ENCODE assay signal across 7 cellular contexts in the genomic region with DNA sequence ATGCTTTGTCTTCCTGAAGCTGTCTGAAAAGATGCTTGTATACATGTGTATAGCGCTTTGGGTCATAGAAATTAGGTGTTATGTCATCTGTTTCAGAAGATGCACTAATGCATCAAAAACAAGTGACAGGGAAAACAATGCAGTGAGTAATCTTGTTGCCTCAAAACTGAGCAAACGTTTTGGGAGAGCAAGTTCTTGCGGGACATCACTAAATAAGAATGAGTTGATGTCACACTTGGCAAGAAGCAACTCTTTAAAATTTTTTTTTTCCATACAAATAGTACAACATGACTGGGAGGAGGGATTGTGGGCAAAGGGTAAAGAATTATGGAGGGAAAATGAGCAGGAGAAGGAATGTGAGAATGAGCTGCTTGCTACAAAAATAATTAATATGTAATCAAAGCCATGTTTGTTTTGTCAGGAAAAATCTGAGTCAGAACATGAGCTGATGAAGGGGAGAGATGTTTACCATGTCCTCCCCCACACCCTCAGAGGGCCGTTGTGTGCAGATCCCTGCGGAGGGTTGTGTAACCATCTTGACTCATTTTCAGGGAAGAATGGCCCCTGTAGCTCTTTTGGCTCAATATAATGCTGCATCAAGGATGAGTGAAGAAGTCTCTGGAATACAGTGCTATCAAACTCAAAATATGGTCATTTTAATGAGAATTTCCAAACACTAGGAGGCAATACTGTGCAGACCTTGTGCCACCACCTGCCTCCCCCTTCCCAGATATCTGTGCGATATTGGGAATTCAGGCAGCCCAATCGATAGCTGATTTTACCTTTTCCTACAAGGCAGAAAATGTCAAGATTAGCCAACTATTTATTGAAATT. TPM values are rescaled to one million over a fixed set of nuclear protein-coding genes. Genes with fewer than 3 reads are reported as not detected.
DNase-seq lines count a peak whose midpoint lies in the region; FAIRE-seq and TF ChIP-seq lines count a peak whose summit lies in the region.

No MANE protein-coding gene starts in this region.

- FAIRE-seq in HTR-8/SVneo (lab: Jason Lieb, UNC) (no peak), keratinocyte (lab: Jason Lieb, UNC) (peak; percentile 83)

- peak; percentile 53 for DNase-seq in HTR-8/SVneo (ENCODE audit: insufficient read length, low spot score)
- peak in 5 of 7 donors; percentile 35 to 77 (median 70) for DNase-seq in adrenal gland
- peak; percentile 33 for DNase-seq in keratinocyte (ENCODE audit: low read depth, low spot score)
- no peak for DNase-seq in thyroid gland
- no peak for DNase-seq in NCI-H2227 (lab: John Stamatoyannopoulos, UW; ENCODE audit: unreplicated experiment)
- DNase-seq in NCI-H1092 treated with DMSO at 0.1 percent for 48 hours (lab: John Stamatoyannopoulos, UW): no peak
- DNase-seq in stimulated activated naive CD4-positive, alpha-beta T cell treated with Interleukin-2 at 50 U/mL for 16 hours (lab: John Stamatoyannopoulos, UW): no peak

- no peaks in the 10 kb centered on the region for H3K36me3 ChIP-seq in adrenal gland (replicated peaks in 1 of 2)
- no peaks in the 10 kb centered on the region for H3K36me3 ChIP-seq in keratinocyte (ENCODE audit: control insufficient read depth in 2 of 2, extremely low read depth in 1 of 2, insufficient read depth in 2 of 2, low read length in 2 of 2)
- H3K36me3 ChIP-seq in thyroid gland: no peaks in the 10 kb centered on the region

- peak overlapping the region; percentile 36 for H3K4me2 ChIP-seq in keratinocyte (ENCODE audit: control insufficient read depth, extremely low read depth, insufficient read depth, low read depth, low read length)

- TF ChIP-seq POLR2A in adrenal gland (IDR thresholded peaks at IDR 0.05): no peak
- no peak for TF ChIP-seq POLR2A in thyroid gland (IDR thresholded peaks at IDR 0.05)

- H3K9me3 ChIP-seq in adrenal gland (replicated peaks in 1 of 3) (no peaks in the 10 kb centered on the region), keratinocyte (ENCODE audit: control insufficient read depth, low read depth, low read length) (no peaks in the 10 kb centered on the region), thyroid gland (no peaks in the 10 kb centered on the region)

- WGBS in adrenal gland, 4 donors: 52 to 61% (median 61%) methylated on average over 7 of the region's 7 CpGs
- WGBS in thyroid gland, 2 donors: 63 to 76% methylated on average over 7 of the region's 7 CpGs

- H3K4me3 ChIP-seq in adrenal gland: no peak overlapping the region
- H3K4me3 ChIP-seq in keratinocyte (ENCODE audit: control insufficient read depth in 2 of 3, extremely low read depth in 1 of 3, insufficient read depth in 2 of 3, low read depth in 1 of 3, low read length in 3 of 3): no peak overlapping the region
- no peak overlapping the region for H3K4me3 ChIP-seq in thyroid gland (replicated peaks in 1 of 3)

- H4K20me1 ChIP-seq in keratinocyte (ENCODE audit: control insufficient read depth, extremely low read depth, insufficient read depth, low read length): no peaks in the 10 kb centered on the region

- no peak overlapping the region for H3K9ac ChIP-seq in keratinocyte (ENCODE audit: control insufficient read depth, extremely low read depth, insufficient read depth, low read length)

- H3K27ac ChIP-seq in adrenal gland (peak overlapping the region in 3 of 5 donors; percentile 22 to 79 (median 68)), keratinocyte (ENCODE audit: control insufficient read depth, insufficient read depth, low read length) (peak overlapping the region; percentile 24), thyroid gland (peak overlapping the region in 2 of 3 donors; percentile 37 to 45)

- no peaks in the 10 kb centered on the region for H3K27me3 ChIP-seq in adrenal gland
- H3K27me3 ChIP-seq in keratinocyte (ENCODE audit: control insufficient read depth, extremely low read depth, insufficient read depth, low read length): no peaks in the 10 kb centered on the region
- H3K27me3 ChIP-seq in thyroid gland: no peaks in the 10 kb centered on the region

- H3K9me1 ChIP-seq in keratinocyte (ENCODE audit: control insufficient read depth, extremely low read depth, insufficient read depth, low read length): no peaks in the 10 kb centered on the region

- peaks cover 12 to 27% of the 10 kb centered on the region in 2 donors for H3K4me1 ChIP-seq in adrenal gland (replicated peaks in 1 of 2)
- H3K4me1 ChIP-seq in keratinocyte (ENCODE audit: control insufficient read depth, extremely low read depth, insufficient read depth, low read length): peaks cover 10% of the 10 kb centered on the region
- peaks cover 5 to 7% of the 10 kb centered on the region in 2 donors for H3K4me1 ChIP-seq in thyroid gland

- TF ChIP-seq CTCF in adrenal gland (IDR thresholded peaks at IDR 0.05) (peak in 2 of 6 experiments; percentile 13 to 26), keratinocyte (optimal IDR thresholded peaks at IDR 0.05 in 1 of 3, IDR thresholded peaks at IDR 0.05 in 1 of 3, conservative IDR thresholded peaks at IDR 0.05 in 1 of 3; ENCODE audit: extremely low read depth in 1 of 3, insufficient read depth in 2 of 3, low read length in 3 of 3) (peak in 1 of 3 experiments; percentile 12), thyroid gland (IDR thresholded peaks at IDR 0.05) (peak in 1 of 6 experiments; percentile 10)

- H3K79me2 ChIP-seq in keratinocyte (ENCODE audit: control insufficient read depth, insufficient read depth, low read length): no peaks in the 10 kb centered on the region

- H2AFZ ChIP-seq in keratinocyte (ENCODE audit: control insufficient read depth, low read length): no peak overlapping the region

- dilution Hi-C loops in keratinocyte (cut with MboI; ENCODE audit: extremely low pct_ligation_motif_present, low sequenced_read_pairs): no loop called here

- intact Hi-C loops in adrenal gland (cut with DNase I): no loop called here
- intact Hi-C loops in thyroid gland (cut with DNase I): no loop called here

RNA-seq across cellular contexts. Expression of a gene that starts 41.4 kb away (rescaled TPM):
- total RNA-seq in adrenal gland (10 to 100 TPM in 6 of 8 donors, 1 to 10 TPM in 2; 8.5 to 30.1 (median 15.1) TPM), thyroid gland (10 to 100 TPM; 10.3 to 23.7 (median 19.6) TPM)
- polyA plus RNA-seq in adrenal gland (1 to 10 TPM; 3.6 to 8.5 (median 5.5) TPM), keratinocyte (5.4 to 14.1 TPM (median 5.6 TPM) in 3 replicates)
- 15.7 TPM for polyA plus RNA-seq in keratinocyte (2011; ENCODE audit: low read depth)
- polyA plus RNA-seq in keratinocyte (2011; cell fraction: cytosol; rRNA removed): 11.5 and 13.5 TPM in 2 replicates
- 9.4 and 10.6 TPM in 2 replicates for polyA plus RNA-seq in keratinocyte (2011; cell fraction: nucleus; rRNA removed)
- 7.0 and 8.8 TPM in 2 replicates for polyA plus RNA-seq in keratinocyte (2012; ENCODE audit: low replicate concordance)
- 9.5 to 14.6 TPM (median 11.3 TPM) in 3 replicates for polyA minus RNA-seq in keratinocyte
- 10.4 TPM for polyA minus RNA-seq in keratinocyte (2011; cell fraction: cytosol; rRNA and poly(A)+ RNA removed)
- 9.5 and 18.8 TPM in 2 replicates for polyA minus RNA-seq in keratinocyte (2011; cell fraction: nucleus; rRNA and poly(A)+ RNA removed)

RNA-seq across cellular contexts. Expression of a gene that starts 48.2 kb away (rescaled TPM):
- total RNA-seq in adrenal gland (10 to 100 TPM in 7 of 8 donors, 1 to 10 TPM in 1; 6.3 to 25.3 (median 17.4) TPM), thyroid gland (10 to 100 TPM; 15.3 to 59.0 (median 37.5) TPM)
- polyA plus RNA-seq in adrenal gland (10 to 100 TPM in 1 of 3 donors, 1 to 10 TPM in 2; 3.9 to 24.3 (median 8.1) TPM), keratinocyte (0.91 to 1.6 TPM (median 1.1 TPM) in 3 replicates)
- 4.4 TPM for polyA plus RNA-seq in keratinocyte (2011; ENCODE audit: low read depth)
- 0.73 and 1.2 TPM in 2 replicates for polyA plus RNA-seq in keratinocyte (2011; cell fraction: cytosol; rRNA removed)
- 1.8 and 2.7 TPM in 2 replicates for polyA plus RNA-seq in keratinocyte (2011; cell fraction: nucleus; rRNA removed)
- 2.0 and 8.8 TPM in 2 replicates for polyA plus RNA-seq in keratinocyte (2012; ENCODE audit: low replicate concordance)
- polyA minus RNA-seq in keratinocyte: 0.30 to 1.3 TPM (median 0.79 TPM) in 3 replicates
- polyA minus RNA-seq in keratinocyte (2011; cell fraction: cytosol; rRNA and poly(A)+ RNA removed): not detected
- polyA minus RNA-seq in keratinocyte (2011; cell fraction: nucleus; rRNA and poly(A)+ RNA removed): 0.42 and 1.3 TPM in 2 replicates

Comparison
In these comparisons a context has a peak if more than half of its experiments do, and no peak if none do; other contexts are left out.
1. DNase-seq: peak in HTR-8/SVneo (single experiment), adrenal gland (5 of 7) and keratinocyte (single experiment); none in thyroid gland (0 of 2), NCI-H2227 (single experiment), NCI-H1092 treated with DMSO at 0.1 percent for 48 hours (single experiment) and stimulated activated naive CD4-positive, alpha-beta T cell treated with Interleukin-2 at 50 U/mL for 16 hours (single experiment).
2. Peak in every context shown above with its lines, with median percentiles within 50 percentile points of each other: H3K27ac ChIP-seq.